Comparison of ENCODE assay signal across 17 cellular contexts in the genomic region with DNA sequence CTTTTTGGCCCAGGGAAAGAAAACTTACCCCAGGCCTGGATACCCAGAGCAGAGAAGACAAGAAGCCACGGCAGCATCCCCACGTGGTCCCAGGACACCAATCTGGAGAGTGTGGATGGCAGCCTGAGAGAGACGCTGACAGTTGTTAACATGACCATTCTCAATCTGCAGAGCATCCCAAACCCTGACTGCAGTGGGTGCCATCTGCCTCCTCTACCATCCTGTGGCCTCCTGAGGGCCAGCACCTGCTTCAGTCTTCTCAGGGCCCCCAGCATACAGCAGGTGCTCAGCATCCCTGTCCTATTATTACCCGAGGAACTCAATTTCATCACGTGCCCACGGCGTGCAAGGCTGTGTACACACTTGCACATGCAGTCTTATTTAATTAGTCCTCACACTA. TPM values are rescaled to one million over a fixed set of nuclear protein-coding genes. Genes with fewer than 3 reads are reported as not detected.
"Had no signal": no experiment of that assay in that cellular context is flagged by ENCODE, and none has a peak within 500 bp of the region (broad histone marks: within the 10 kb centered on the region; RNA-seq: fewer than 3 reads in every experiment).

No MANE protein-coding gene starts in this region.

- H3K4me1 Mint-ChIP-seq: neural progenitor cell had no signal

- H3K36me3 ChIP-seq: lower lobe of right lung, neural progenitor cell, pancreas had no signal

- H3K9me3 Mint-ChIP-seq: activated CD4-positive, alpha-beta memory T cell treated with anti-CD3 and anti-CD28 coated beads, Interleukin-2, amount 10 ng/mL, durations not matched to agents 7 days and 5 days; mesothelial cell of epicardium; neural progenitor cell had no signal

- H3K27ac ChIP-seq: lower lobe of right lung, neural progenitor cell, pancreas had no signal

- H3K4me1 ChIP-seq: neural progenitor cell, pancreas had no signal

- H3K36me3 Mint-ChIP-seq: mesothelial cell of epicardium, neural progenitor cell had no signal

- H3K4me3 Mint-ChIP-seq: activated CD4-positive, alpha-beta memory T cell treated with anti-CD3 and anti-CD28 coated beads, Interleukin-2, amount 10 ng/mL, durations not matched to agents 7 days and 5 days; mesothelial cell of epicardium; neural progenitor cell had no signal

- H3K27ac Mint-ChIP-seq: activated CD4-positive, alpha-beta memory T cell treated with anti-CD3 and anti-CD28 coated beads, Interleukin-2, amount 10 ng/mL, durations not matched to agents 7 days and 5 days; mesothelial cell of epicardium; neural progenitor cell had no signal

- DNase-seq: activated CD4-positive, alpha-beta memory T cell treated with anti-CD3 and anti-CD28 coated beads, Interleukin-2, amount 10 ng/mL, durations not matched to agents 7 days and 5 days; activated naive CD4-positive, alpha-beta T cell treated with Interleukin-2 at 50 U/mL for 16 hours; effector CD8-positive, alpha-beta T cell; hippocampal formation; lower lobe of right lung; pancreas; retina; stimulated activated CD4-positive, alpha-beta T cell treated with anti-CD3 and anti-CD28 coated beads, Interleukin-4, amount 100 ng/mL, for 1 hour; stimulated activated CD8-positive, alpha-beta memory T cell treated with anti-CD3 and anti-CD28 coated beads, Interleukin-4, amount 100 ng/mL, for 48 hours; stimulated activated naive CD8-positive, alpha-beta T cell treated with anti-CD3 and anti-CD28 coated beads, Interleukin-15, Interleukin-2, amounts not matched to agents 100 U/mL and 50 U/mL, for 24 hours; T-helper 2 cell had no signal

- H3K9ac ChIP-seq: neural progenitor cell had no signal

- H3K9me3 ChIP-seq: lower lobe of right lung, pancreas had no signal

- H3K4me2 ChIP-seq: neural progenitor cell had no signal

- H2AFZ ChIP-seq: neural progenitor cell had no signal

- ATAC-seq: activated CD4-positive, CD25-positive, alpha-beta regulatory T cell treated with anti-CD3 and anti-CD28 coated beads, Interleukin-2, amount 50 U/mL, for 24 hours; lower lobe of right lung; pancreas; stimulated activated naive CD8-positive, alpha-beta T cell treated with anti-CD3 and anti-CD28 coated beads, Interleukin-15, Interleukin-2, amounts not matched to agents 100 U/mL and 50 U/mL, for 24 hours had no signal

- H3K4me3 ChIP-seq: lower lobe of right lung, neural progenitor cell, pancreas had no signal

RNA-seq across cellular contexts. Expression of gene PGLYRP4, which starts 0.8 kb away (rescaled TPM):
- total RNA-seq: activated CD4-positive, alpha-beta memory T cell treated with anti-CD3 and anti-CD28 coated beads, Interleukin-2, amount 10 ng/mL, durations not matched to agents 7 days and 5 days; astrocyte; mesothelial cell of epicardium; temporal lobe had no signal

RNA-seq across cellular contexts. Expression of gene S100A12, which starts 27.6 kb away (rescaled TPM):
- total RNA-seq: activated CD4-positive, alpha-beta memory T cell treated with anti-CD3 and anti-CD28 coated beads, Interleukin-2, amount 10 ng/mL, durations not matched to agents 7 days and 5 days; astrocyte; mesothelial cell of epicardium; ureter had no signal

RNA-seq across cellular contexts. Expression of gene PGLYRP3, which starts 35.1 kb away (rescaled TPM):
- total RNA-seq: activated CD4-positive, alpha-beta memory T cell treated with anti-CD3 and anti-CD28 coated beads, Interleukin-2, amount 10 ng/mL, durations not matched to agents 7 days and 5 days; astrocyte; lower lobe of right lung; mesothelial cell of epicardium; pancreas; temporal lobe; ureter had no signal

RNA-seq across cellular contexts. Expression of gene S100A8, which starts 43.0 kb away (rescaled TPM):
- total RNA-seq: activated CD4-positive, alpha-beta memory T cell treated with anti-CD3 and anti-CD28 coated beads, Interleukin-2, amount 10 ng/mL, durations not matched to agents 7 days and 5 days; astrocyte; mesothelial cell of epicardium had no signal
